ENCODE assay signal across 20 cellular contexts in the genomic region with DNA sequence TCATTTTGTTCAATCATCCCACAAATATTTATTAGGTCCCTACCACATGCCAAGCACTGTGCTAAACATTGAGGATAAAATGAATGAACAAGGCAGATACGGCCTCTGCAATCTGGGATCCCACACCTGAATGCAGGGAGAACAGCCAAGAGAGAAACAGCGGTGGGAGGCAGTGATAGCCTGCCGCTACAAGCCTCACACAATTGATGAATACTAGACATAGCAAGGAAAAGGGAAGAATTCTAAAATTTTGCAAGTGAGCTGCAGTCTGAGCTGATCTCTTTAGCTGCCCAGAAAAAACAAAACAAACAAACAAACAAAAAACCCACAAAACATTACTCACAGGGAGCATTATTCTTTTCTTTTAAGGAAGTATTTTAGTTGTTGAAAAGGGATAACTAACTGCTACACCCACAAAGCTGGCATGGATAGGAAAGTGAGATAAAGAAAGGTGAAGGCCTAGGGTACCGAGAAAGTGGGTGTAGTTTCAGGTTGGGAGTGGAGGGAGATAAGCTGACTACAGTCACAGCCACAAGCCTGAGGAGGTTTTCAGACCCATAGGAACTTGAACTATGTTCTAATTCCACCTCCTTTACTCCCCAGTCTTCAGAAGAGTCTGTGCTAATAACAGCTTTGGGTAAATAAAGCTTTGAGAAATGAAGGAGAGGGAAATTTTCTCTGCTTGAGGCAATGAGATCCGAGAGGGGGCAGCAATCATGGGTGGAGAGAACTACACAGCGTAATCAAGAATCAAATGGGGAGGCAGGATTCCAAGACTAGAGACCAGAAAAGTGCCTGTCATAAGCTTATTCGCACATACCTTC.
A peak's percentile ranks its signal among the peaks of the same experiment; 100 is the strongest.
DNase-seq lines count a peak whose midpoint lies in the region; ATAC-seq and TF ChIP-seq lines count a peak whose summit lies in the region.
"Had no signal": no experiment of that assay in that cellular context is flagged by ENCODE, and none has a peak within 500 bp of the region (broad histone marks: within the 10 kb centered on the region; RNA-seq: fewer than 3 reads in every experiment).

No MANE protein-coding gene starts in this region.

- peaks cover 20% of the 10 kb centered on the region for H3K79me1 ChIP-seq in mesendoderm (ENCODE audit: low read length)

- in situ Hi-C loops in mammary epithelial cell (cut with MboI; ENCODE audit: low sequenced_read_pairs in 2 of 2), result no loop called here

- H3K27me3 ChIP-seq in mammary epithelial cell (ENCODE audit: insufficient read depth, low read length), result no peaks in the 10 kb centered on the region
- H3K27me3 ChIP-seq in mesendoderm (ENCODE audit: insufficient read depth, low read length, poor library complexity), result no peaks in the 10 kb centered on the region
- H3K27me3 ChIP-seq: body of pancreas had no signal

- no peak overlapping the region for H2BK120ac ChIP-seq in mesendoderm (ENCODE audit: low read depth, low read length)

- H3K4me1 ChIP-seq in mammary epithelial cell (ENCODE audit: insufficient read depth, low read length), result peaks cover 26% of the 10 kb centered on the region
- peaks cover 5% of the 10 kb centered on the region for H3K4me1 ChIP-seq in mesendoderm (ENCODE audit: control insufficient read depth, low read depth, low read length)

- peak overlapping the region; percentile 29 for H4K5ac ChIP-seq in mesendoderm (ENCODE audit: low read length)

- intact Hi-C loops in mammary epithelial cell (cut with micrococcal nuclease), result no loop called here

- peaks cover 88% of the 10 kb centered on the region for H3K79me2 ChIP-seq in mammary epithelial cell (ENCODE audit: insufficient read depth, low read length)
- H3K79me2 ChIP-seq in mesendoderm (ENCODE audit: control insufficient read depth, insufficient read depth, low read length), result peaks cover 6% of the 10 kb centered on the region

- no peaks in the 10 kb centered on the region for H3K27me3 Mint-ChIP-seq in type B pancreatic cell
- no peaks in the 10 kb centered on the region for H3K27me3 Mint-ChIP-seq in stimulated activated naive B cell treated with anti-CD40 and anti-IgM and Interleukin-4, amounts not matched to agents 10 μg/mL and 1 μg/mL and 100 μg/mL, for 72 hours
- H3K27me3 Mint-ChIP-seq: memory B cell had no signal

- H3K9ac ChIP-seq in mammary epithelial cell (ENCODE audit: insufficient read depth, low read length) (peak overlapping the region; percentile 36), mesendoderm (ENCODE audit: low read length) (peak overlapping the region; percentile 5)

- TF ChIP-seq CTCF in mammary epithelial cell (conservative IDR thresholded peaks at IDR 0.05 in 1 of 2, IDR thresholded peaks at IDR 0.05 in 1 of 2; ENCODE audit: extremely low read depth in 1 of 2, insufficient read depth in 1 of 2, low read depth in 1 of 2, low read length in 2 of 2) (no peak), type B pancreatic cell (conservative IDR thresholded peaks at IDR 0.05) (no peak)

- H3K4me2 ChIP-seq in mammary epithelial cell (ENCODE audit: insufficient read depth, low read depth, low read length) (peak overlapping the region; percentile 84), mesendoderm (ENCODE audit: low read length) (no peak overlapping the region)

- peak overlapping the region; percentile 46 for H3K27ac ChIP-seq in mammary epithelial cell (ENCODE audit: insufficient read depth, low read depth, low read length)
- no peak overlapping the region for H3K27ac ChIP-seq in mesendoderm (ENCODE audit: low read depth, low read length)
- H3K27ac ChIP-seq: C4-2B had no signal

- H3K23ac ChIP-seq in mesendoderm (ENCODE audit: low read length), result no peak overlapping the region

- H3K9me3 ChIP-seq in mammary epithelial cell (replicated peaks; ENCODE audit: insufficient read depth, low read length), result no peaks in the 10 kb centered on the region
- H3K9me3 ChIP-seq: body of pancreas, HAP-1 had no signal

- 41% methylated on average over 7 of the region's 7 CpGs for WGBS in mammary epithelial cell (ENCODE audit: low coverage, missing lambda C conversion rate)
- WGBS in mesendoderm (ENCODE audit: extremely low coverage, insufficient coverage, low lambda C conversion rate), result no CpG with 5 or more reads among the region's 7 CpGs

- no peak for ATAC-seq in HG02852 (IDR thresholded peaks at IDR 0.05; ENCODE audit: unreplicated experiment)
- ATAC-seq in stimulated activated naive B cell treated with anti-CD40 and anti-IgM and Interleukin-4, amounts not matched to agents 10 μg/mL and 1 μg/mL and 100 μg/mL, for 72 hours (replicated peaks), result no peak
- ATAC-seq: body of pancreas, K562, PC-3 had no signal

- H3K27ac Mint-ChIP-seq in type B pancreatic cell, result peak overlapping the region; percentile 65
- H3K27ac Mint-ChIP-seq in stimulated activated naive B cell treated with anti-CD40 and anti-IgM and Interleukin-4, amounts not matched to agents 10 μg/mL and 1 μg/mL and 100 μg/mL, for 72 hours, result no peak overlapping the region
- H3K27ac Mint-ChIP-seq: memory B cell; stimulated activated naive CD8-positive, alpha-beta T cell treated with anti-CD3 and anti-CD28 coated beads, Interleukin-15, Interleukin-2, amounts not matched to agents 100 ng/mL and 50 ng/mL, for 24 hours had no signal

- no peak overlapping the region for H3K56ac ChIP-seq in mesendoderm (ENCODE audit: low read length)

- dilution Hi-C loops in mammary epithelial cell (cut with HindIII; ENCODE audit: low sequenced_read_pairs), result loop anchor here (5.0 kb wide), 2 partner anchors 33 to 52 kb away; no protein-coding TSS in a partner anchor

- H3K4ac ChIP-seq in mesendoderm (ENCODE audit: low read depth, low read length), result no peak overlapping the region

- H2BK15ac ChIP-seq in mesendoderm (replicated peaks; ENCODE audit: low read depth), result no peak overlapping the region

- H2AFZ ChIP-seq in mammary epithelial cell (ENCODE audit: low read depth, low read length), result peak overlapping the region; percentile 55

- peak overlapping the region in 2 of 3 experiments; percentile 11 to 22 for H3K4me3 ChIP-seq in mammary epithelial cell (replicated peaks in 1 of 3; ENCODE audit: insufficient read depth in 1 of 3, low read depth in 2 of 3, low read length in 3 of 3)
- H3K4me3 ChIP-seq in mesendoderm (ENCODE audit: low read length), result no peak overlapping the region
- H3K4me3 ChIP-seq: body of pancreas, HAP-1, K562 had no signal

- peaks cover 20% of the 10 kb centered on the region for H3K4me1 Mint-ChIP-seq in type B pancreatic cell (ENCODE audit: unreplicated experiment)
- peaks cover 5 to 16% of the 10 kb centered on the region in 2 donors for H3K4me1 Mint-ChIP-seq in stimulated activated naive B cell treated with anti-CD40 and anti-IgM and Interleukin-4, amounts not matched to agents 10 μg/mL and 1 μg/mL and 100 μg/mL, for 72 hours

- no peaks in the 10 kb centered on the region for H3K9me3 Mint-ChIP-seq in type B pancreatic cell
- no peaks in the 10 kb centered on the region for H3K9me3 Mint-ChIP-seq in stimulated activated naive B cell treated with anti-CD40 and anti-IgM and Interleukin-4, amounts not matched to agents 10 μg/mL and 1 μg/mL and 100 μg/mL, for 72 hours
- H3K9me3 Mint-ChIP-seq: memory B cell; stimulated activated naive CD8-positive, alpha-beta T cell treated with anti-CD3 and anti-CD28 coated beads, Interleukin-15, Interleukin-2, amounts not matched to agents 100 ng/mL and 50 ng/mL, for 24 hours had no signal

- no peaks in the 10 kb centered on the region for H4K20me1 ChIP-seq in mammary epithelial cell (ENCODE audit: insufficient read depth, low read length)

- H3K36me3 Mint-ChIP-seq in type B pancreatic cell, result no peaks in the 10 kb centered on the region
- H3K36me3 Mint-ChIP-seq in stimulated activated naive B cell treated with anti-CD40 and anti-IgM and Interleukin-4, amounts not matched to agents 10 μg/mL and 1 μg/mL and 100 μg/mL, for 72 hours, result no peaks in the 10 kb centered on the region
- H3K36me3 Mint-ChIP-seq: memory B cell had no signal

- DNase-seq in NCI-H69 (lab: John Stamatoyannopoulos, UW) (peak; percentile 10), mammary epithelial cell (peak; percentile 45), mesendoderm (peak; percentile 29), type B pancreatic cell (ENCODE audit: extremely low spot score, unreplicated experiment) (no peak), C1 segment of cervical spinal cord (lab: John Stamatoyannopoulos, UW) (no peak)
- DNase-seq in stimulated activated naive B cell treated with anti-CD40 and anti-IgM and Interleukin-4, amounts not matched to agents 10 μg/mL and 1 μg/mL and 100 μg/mL, for 72 hours, result no peak
- DNase-seq: activated CD4-positive, CD25-positive, alpha-beta regulatory T cell; activated gamma-delta T cell; body of pancreas; DND-41; NCI-H1417 treated with DMSO at 0.1 percent for 48 hours; NCI-H446 treated with DMSO at 0.1 percent for 48 hours; nucleus accumbens; PC-3 had no signal

- H4K8ac ChIP-seq in mesendoderm (ENCODE audit: low read depth, low read length), result no peak overlapping the region

- CTCF ChIA-PET in mammary epithelial cell (lab: Charles Lee; ENCODE audit: low non-redundant PET), result no interaction called here

- no peak overlapping the region for H2AK5ac ChIP-seq in mesendoderm (ENCODE audit: low read length)

- peaks cover 3% of the 10 kb centered on the region for H3K36me3 ChIP-seq in mammary epithelial cell (ENCODE audit: insufficient read depth, low read length)
- no peaks in the 10 kb centered on the region for H3K36me3 ChIP-seq in mesendoderm (ENCODE audit: control insufficient read depth, insufficient read depth, low read length)
- H3K36me3 ChIP-seq: HAP-1 had no signal

- no peak overlapping the region for H3K18ac ChIP-seq in mesendoderm (ENCODE audit: low read length)

- BruUV-seq in mammary epithelial cell (replicated peaks; lab: Mats Ljungman, UMichigan), result no TSS peak

- no peak overlapping the region for H2BK5ac ChIP-seq in mesendoderm (ENCODE audit: low read length)

- H3K4me3 Mint-ChIP-seq in type B pancreatic cell, result peak overlapping the region; percentile 56
- no peak overlapping the region for H3K4me3 Mint-ChIP-seq in stimulated activated naive B cell treated with anti-CD40 and anti-IgM and Interleukin-4, amounts not matched to agents 10 μg/mL and 1 μg/mL and 100 μg/mL, for 72 hours
- H3K4me3 Mint-ChIP-seq: memory B cell; stimulated activated naive CD8-positive, alpha-beta T cell treated with anti-CD3 and anti-CD28 coated beads, Interleukin-15, Interleukin-2, amounts not matched to agents 100 ng/mL and 50 ng/mL, for 24 hours had no signal

Comparison
In these comparisons a context has a peak if more than half of its experiments do, and no peak if none do; other contexts are left out.
1. DNase-seq: peak in NCI-H69 (single experiment), mammary epithelial cell (single experiment) and mesendoderm (single experiment); none in type B pancreatic cell (single experiment), C1 segment of cervical spinal cord (0 of 14) and stimulated activated naive B cell treated with anti-CD40 and anti-IgM and Interleukin-4, amounts not matched to agents 10 μg/mL and 1 μg/mL and 100 μg/mL, for 72 hours (single experiment).